In the genomic region with DNA sequence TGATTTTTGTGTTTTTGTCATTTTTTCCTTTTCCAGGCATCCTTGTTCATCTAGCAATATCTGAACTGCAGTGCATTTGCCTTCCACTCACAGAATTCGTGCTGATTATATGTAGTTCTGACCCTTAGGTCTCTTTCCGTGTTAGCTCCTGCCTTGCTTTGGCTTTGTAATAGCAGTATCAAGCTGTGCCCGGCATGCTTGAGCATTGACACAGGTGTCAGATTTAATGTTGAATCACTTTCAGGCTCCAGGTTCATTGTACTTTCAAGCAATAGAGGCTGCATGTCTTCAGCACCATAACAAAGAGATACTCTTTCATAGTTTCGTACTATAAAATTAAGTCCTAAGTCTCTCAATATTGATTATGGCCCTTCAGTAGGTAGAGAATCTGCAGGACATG, we compare ENCODE assay signal across 1 cellular context.
TF ChIP-seq lines count a peak whose summit lies in the region.

No MANE protein-coding gene starts in this region.

TF ChIP-seq in HepG2, 621 proteins besides CTCF, POLR2A, EP300 and RAD21 (continued from another document):
- TF ChIP-seq, protein P1, sequence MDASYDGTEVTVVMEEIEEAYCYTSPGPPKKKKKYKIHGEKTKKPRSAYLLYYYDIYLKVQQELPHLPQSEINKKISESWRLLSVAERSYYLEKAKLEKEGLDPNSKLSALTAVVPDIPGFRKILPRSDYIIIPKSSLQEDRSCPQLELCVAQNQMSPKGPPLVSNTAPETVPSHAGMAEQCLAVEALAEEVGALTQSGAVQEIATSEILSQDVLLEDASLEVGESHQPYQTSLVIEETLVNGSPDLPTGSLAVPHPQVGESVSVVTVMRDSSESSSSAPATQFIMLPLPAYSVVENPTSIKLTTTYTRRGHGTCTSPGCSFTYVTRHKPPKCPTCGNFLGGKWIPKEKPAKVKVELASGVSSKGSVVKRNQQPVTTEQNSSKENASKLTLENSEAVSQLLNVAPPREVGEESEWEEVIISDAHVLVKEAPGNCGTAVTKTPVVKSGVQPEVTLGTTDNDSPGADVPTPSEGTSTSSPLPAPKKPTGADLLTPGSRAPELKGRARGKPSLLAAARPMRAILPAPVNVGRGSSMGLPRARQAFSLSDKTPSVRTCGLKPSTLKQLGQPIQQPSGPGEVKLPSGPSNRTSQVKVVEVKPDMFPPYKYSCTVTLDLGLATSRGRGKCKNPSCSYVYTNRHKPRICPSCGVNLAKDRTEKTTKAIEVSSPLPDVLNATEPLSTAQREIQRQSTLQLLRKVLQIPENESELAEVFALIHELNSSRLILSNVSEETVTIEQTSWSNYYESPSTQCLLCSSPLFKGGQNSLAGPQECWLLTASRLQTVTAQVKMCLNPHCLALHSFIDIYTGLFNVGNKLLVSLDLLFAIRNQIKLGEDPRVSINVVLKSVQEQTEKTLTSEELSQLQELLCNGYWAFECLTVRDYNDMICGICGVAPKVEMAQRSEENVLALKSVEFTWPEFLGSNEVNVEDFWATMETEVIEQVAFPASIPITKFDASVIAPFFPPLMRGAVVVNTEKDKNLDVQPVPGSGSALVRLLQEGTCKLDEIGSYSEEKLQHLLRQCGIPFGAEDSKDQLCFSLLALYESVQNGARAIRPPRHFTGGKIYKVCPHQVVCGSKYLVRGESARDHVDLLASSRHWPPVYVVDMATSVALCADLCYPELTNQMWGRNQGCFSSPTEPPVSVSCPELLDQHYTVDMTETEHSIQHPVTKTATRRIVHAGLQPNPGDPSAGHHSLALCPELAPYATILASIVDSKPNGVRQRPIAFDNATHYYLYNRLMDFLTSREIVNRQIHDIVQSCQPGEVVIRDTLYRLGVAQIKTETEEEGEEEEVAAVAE (CRISPR knock-in tag; IDR thresholded peaks at IDR 0.05; ENCODE audit: borderline replicate concordance), result no peak
- TF ChIP-seq ZBTB37 (CRISPR knock-in tag; IDR thresholded peaks at IDR 0.05) (no peak), GATAD1 (CRISPR knock-in tag; IDR thresholded peaks at IDR 0.05) (no peak), DDIT3 (CRISPR knock-in tag; IDR thresholded peaks at IDR 0.05) (no peak), SALL2 (CRISPR knock-in tag; IDR thresholded peaks at IDR 0.05) (no peak)
